2 cellular contexts compared by ENCODE assay signal in the genomic region with DNA sequence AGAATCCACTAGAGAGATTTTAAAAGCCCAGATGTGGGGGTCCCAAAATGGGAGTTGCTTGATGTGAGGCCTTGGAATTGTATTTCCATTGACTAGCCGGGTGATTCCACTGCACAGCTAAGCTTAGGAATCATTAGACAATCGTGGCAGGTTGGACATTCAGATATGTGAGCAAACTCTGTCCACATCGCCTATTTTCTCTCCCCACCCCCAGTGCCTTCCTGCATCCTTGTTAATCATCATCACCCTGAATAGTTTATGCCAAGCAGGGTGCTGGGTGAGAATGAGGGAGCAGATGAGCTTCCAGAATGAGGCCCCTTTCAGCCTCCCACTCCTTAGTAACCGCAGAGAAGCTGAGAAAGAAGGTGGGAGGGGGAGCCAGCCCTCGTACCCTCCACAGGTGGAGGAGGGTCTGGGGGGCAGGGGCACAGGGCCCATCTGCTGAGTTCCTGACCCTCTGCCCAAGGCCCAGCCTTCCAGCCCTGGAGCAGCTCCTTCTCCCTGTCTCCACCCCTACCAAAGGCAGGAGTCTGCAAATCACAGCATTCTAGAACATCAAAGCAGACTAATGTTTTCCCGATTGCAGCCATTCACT.
A peak's percentile ranks its signal among the peaks of the same experiment; 100 is the strongest.
TF ChIP-seq lines count a peak whose summit lies in the region.

No MANE protein-coding gene starts in this region.

TF ChIP-seq in IMR-90, 13 proteins besides CTCF, POLR2A, EP300 and RAD21:
- no peak for TF ChIP-seq RFX5 (IDR thresholded peaks at IDR 0.05; ENCODE audit: low read depth, low read length)
TF ChIP-seq in IMR-90: peak in this region for 0.

TF ChIP-seq in H1, 55 proteins besides CTCF, POLR2A, EP300 and RAD21:
- TF ChIP-seq RXRA (IDR thresholded peaks at IDR 0.05; ENCODE audit: insufficient read depth, low read depth, low read length) (no peak), KDM1A (IDR thresholded peaks at IDR 0.05; ENCODE audit: borderline replicate concordance, low read length) (0 out of 2 replicates have a peak, but pooled peaks have one; percentile 1)
